Comparison of ENCODE assay signal across 16 cellular contexts in the genomic region with DNA sequence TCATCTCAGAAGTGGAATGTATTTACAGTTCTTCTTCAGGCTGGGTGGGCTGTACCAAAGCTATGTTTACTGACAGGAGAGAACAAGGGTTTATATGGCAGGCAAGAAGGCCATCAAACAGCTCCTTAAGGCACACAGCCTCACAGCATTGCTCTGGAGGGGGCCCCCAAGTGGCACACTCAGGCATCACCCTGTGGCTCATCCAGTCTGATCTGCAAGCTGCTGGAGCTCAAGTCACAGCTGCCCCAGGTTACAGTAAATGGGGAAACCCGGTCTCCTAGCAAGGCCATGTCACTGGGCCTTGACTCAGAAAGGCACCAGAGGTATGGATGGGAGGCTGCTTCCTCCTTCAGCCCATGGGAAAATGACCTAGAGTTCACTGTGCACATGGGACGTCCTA.
DNase-seq lines count a peak whose midpoint lies in the region; ATAC-seq, FAIRE-seq and TF ChIP-seq lines count a peak whose summit lies in the region.
"Had no signal": no experiment of that assay in that cellular context is flagged by ENCODE, and none has a peak within 500 bp of the region (broad histone marks: within the 10 kb centered on the region; RNA-seq: fewer than 3 reads in every experiment).

No MANE protein-coding gene starts in this region.

- no peak overlapping the region for H3K4me2 ChIP-seq in GM12878 (ENCODE audit: control insufficient read depth, insufficient read depth)
- H3K4me2 ChIP-seq in mesendoderm (ENCODE audit: low read length) = no peak overlapping the region

- H2AK5ac ChIP-seq in mesendoderm (ENCODE audit: low read length) = no peak overlapping the region

- peaks cover 61% of the 10 kb centered on the region for H3K4me1 Mint-ChIP-seq in HFFc6 (ENCODE audit: low read depth)
- H3K4me1 Mint-ChIP-seq in endothelial cell (ENCODE audit: unreplicated experiment) = no peaks in the 10 kb centered on the region
- H3K4me1 Mint-ChIP-seq: neural crest cell had no signal

- H3K79me1 ChIP-seq in mesendoderm (ENCODE audit: low read length) = no peaks in the 10 kb centered on the region

- H4K20me1 ChIP-seq in GM12878 (ENCODE audit: control insufficient read depth, insufficient read depth) = no peaks in the 10 kb centered on the region

- no peak overlapping the region for H2AFZ ChIP-seq in GM12878 (ENCODE audit: control insufficient read depth, low read depth, low read length)

- FAIRE-seq in GM12878 (lab: Jason Lieb, UNC) = no peak
- FAIRE-seq: A204.1, HTR-8/SVneo had no signal

- TF ChIP-seq CTCF in HFFc6 (IDR thresholded peaks at IDR 0.05) = peak; percentile 31
- peak; percentile 7 to 37 (median 19); a peak in 1 of 6 replicates for TF ChIP-seq CTCF in GM12878 (IDR thresholded peaks at IDR 0.05 in 2 of 3, conservative IDR thresholded peaks at IDR 0.05 in 1 of 3; ENCODE audit: control insufficient read depth in 2 of 3, extremely low read depth in 1 of 3, insufficient read depth in 1 of 3, low read depth in 3 of 3, low read length in 3 of 3)
- TF ChIP-seq CTCF in endothelial cell (IDR thresholded peaks at IDR 0.05; ENCODE audit: unreplicated experiment) = no peak

- WGBS in GM12878 (ENCODE audit: insufficient coverage, insufficient replicate concordance, low lambda C conversion rate, missing lambda C conversion rate) = 17% methylated on average over 2 of the region's 2 CpGs
- WGBS in mesendoderm (ENCODE audit: extremely low coverage, insufficient coverage, low lambda C conversion rate) = no CpG with 5 or more reads among the region's 2 CpGs

- POLR2A ChIA-PET in GM12878 (lab: Charles Lee) = interaction anchor here (0.5 kb wide), 1 partner anchor 13 kb away, joined by 3 read pairs; no protein-coding TSS in a partner anchor

- no peaks in the 10 kb centered on the region for H3K9me3 ChIP-seq in GM12878 (replicated peaks; ENCODE audit: control insufficient read depth, insufficient read depth, low read length)
- H3K9me3 ChIP-seq: SJCRH30 had no signal

- no peak overlapping the region for H4K8ac ChIP-seq in mesendoderm (ENCODE audit: low read depth, low read length)

- H3K4me1 ChIP-seq in GM12878 (ENCODE audit: control insufficient read depth, insufficient read depth, low read length) = no peaks in the 10 kb centered on the region
- no peaks in the 10 kb centered on the region for H3K4me1 ChIP-seq in mesendoderm (ENCODE audit: control insufficient read depth, low read depth, low read length)

- H2BK15ac ChIP-seq in mesendoderm (replicated peaks; ENCODE audit: low read depth) = no peak overlapping the region

- peaks cover 5% of the 10 kb centered on the region; the same call in 1 of the 2 replicates for H3K36me3 Mint-ChIP-seq in HFFc6 (ENCODE audit: low read depth)
- H3K36me3 Mint-ChIP-seq in endothelial cell (ENCODE audit: low read depth, unreplicated experiment) = no peaks in the 10 kb centered on the region

- RAD21 ChIA-PET in GM12878 (lab: Charles Lee; ENCODE audit: unreplicated experiment) = interaction anchor here (1.4 to 1.5 kb wide), 2 partner anchors 313 to 314 kb away, joined by 4 to 5 read pairs; no protein-coding TSS in a partner anchor

- intact Hi-C loops in GM12878 (cut with micrococcal nuclease; ENCODE audit: unreplicated experiment) = no loop called here

- H3K56ac ChIP-seq in mesendoderm (ENCODE audit: low read length) = no peak overlapping the region

- no peak for TF ChIP-seq EP300 in GM12878 (IDR thresholded peaks at IDR 0.05; ENCODE audit: borderline replicate concordance in 1 of 2, control insufficient read depth in 1 of 2, low read depth in 2 of 2, low read length in 2 of 2)

- H3K23ac ChIP-seq in mesendoderm (ENCODE audit: low read length) = no peak overlapping the region

- CTCF ChIA-PET in GM12878 (lab: Yijun Ruan, JAX) = interaction anchor here (0.8 to 1.5 kb wide), 5 partner anchors 10 to 460 kb away, joined by 3 to 6 read pairs (median 4); no protein-coding TSS in a partner anchor

- H3K79me2 ChIP-seq in GM12878 (ENCODE audit: control insufficient read depth, insufficient read depth, low read length) (no peaks in the 10 kb centered on the region), mesendoderm (ENCODE audit: control insufficient read depth, insufficient read depth, low read length) (no peaks in the 10 kb centered on the region)

- BruUV-seq in GM12878 (replicated peaks; lab: Mats Ljungman, UMichigan) = no TSS peak

- no peaks in the 10 kb centered on the region for H3K36me3 ChIP-seq in GM12878 (ENCODE audit: control insufficient read depth in 2 of 2, insufficient read depth in 2 of 2, low read length in 1 of 2)
- no peaks in the 10 kb centered on the region for H3K36me3 ChIP-seq in mesendoderm (ENCODE audit: control insufficient read depth, insufficient read depth, low read length)
- H3K36me3 ChIP-seq: SJCRH30 had no signal

- H2BK120ac ChIP-seq in mesendoderm (ENCODE audit: low read depth, low read length) = no peak overlapping the region

- no peak overlapping the region for H3K4ac ChIP-seq in mesendoderm (ENCODE audit: low read depth, low read length)

- no peak overlapping the region for H3K4me3 Mint-ChIP-seq in HFFc6
- H3K4me3 Mint-ChIP-seq in endothelial cell (ENCODE audit: unreplicated experiment) = no peak overlapping the region
- H3K4me3 Mint-ChIP-seq: neural crest cell had no signal

- TF ChIP-seq POLR2A in GM12878 (IDR thresholded peaks at IDR 0.05; ENCODE audit: low read depth, low read length) = no peak

- H3K4me3 ChIP-seq in GM12878 (no peak overlapping the region), mesendoderm (ENCODE audit: low read length) (no peak overlapping the region)
- H3K4me3 ChIP-seq: SJCRH30 had no signal

- peak overlapping the region; percentile 80 for H3K27ac Mint-ChIP-seq in HFFc6
- no peak overlapping the region for H3K27ac Mint-ChIP-seq in endothelial cell (ENCODE audit: unreplicated experiment)

- H3K27ac ChIP-seq in GM12878 (ENCODE audit: control insufficient read depth, insufficient read depth) = no peak overlapping the region
- no peak overlapping the region for H3K27ac ChIP-seq in mesendoderm (ENCODE audit: low read depth, low read length)
- H3K27ac ChIP-seq: SJCRH30 had no signal

- no peak overlapping the region for H2BK5ac ChIP-seq in mesendoderm (ENCODE audit: low read length)

- H3K9me3 Mint-ChIP-seq in HFFc6 (no peaks in the 10 kb centered on the region), endothelial cell (ENCODE audit: unreplicated experiment) (no peaks in the 10 kb centered on the region)

- in situ Hi-C loops in GM12878 (cut with MboI) = no loop called here

- SMC1A ChIA-PET in GM12878 (lab: Charles Lee; ENCODE audit: uncharacterized antibody, unreplicated experiment) = interaction anchor here (1.2 kb wide), 1 partner anchor 20 kb away, joined by 5 read pairs; no protein-coding TSS in a partner anchor

- H3K9ac ChIP-seq in GM12878 (ENCODE audit: control insufficient read depth, insufficient read depth, low read length) (no peak overlapping the region), mesendoderm (ENCODE audit: low read length) (no peak overlapping the region)

- H4K5ac ChIP-seq in mesendoderm (ENCODE audit: low read length) = no peak overlapping the region

- peak; percentile 67 for ATAC-seq in GM12878

- H3K27me3 ChIP-seq in GM12878 (replicated peaks in 1 of 2; ENCODE audit: control insufficient read depth in 2 of 2, insufficient read depth in 2 of 2, low read length in 1 of 2) (no peaks in the 10 kb centered on the region), mesendoderm (ENCODE audit: insufficient read depth, low read length, poor library complexity) (no peaks in the 10 kb centered on the region)
- H3K27me3 ChIP-seq: SJCRH30 had no signal

- H3K18ac ChIP-seq in mesendoderm (ENCODE audit: low read length) = no peak overlapping the region

- no peaks in the 10 kb centered on the region; the same call in 1 of the 2 replicates for H3K27me3 Mint-ChIP-seq in HFFc6 (ENCODE audit: insufficient read depth)
- peaks cover 5% of the 10 kb centered on the region for H3K27me3 Mint-ChIP-seq in endothelial cell (ENCODE audit: unreplicated experiment)

- TF ChIP-seq RAD21 in GM12878 (IDR thresholded peaks at IDR 0.05; ENCODE audit: insufficient read depth, low read depth, low read length) = no peak

- DNase-seq in DMS53 (lab: John Stamatoyannopoulos, UW) (peak; percentile 13), DMS53 treated with DMSO at 0.1 percent for 48 hours (lab: John Stamatoyannopoulos, UW; ENCODE audit: unreplicated experiment) (no peak), HFFc6 (no peak), GM12878 (ENCODE audit: low read depth, low spot score) (no peak), mesendoderm (peak; percentile 28), endothelial cell (ENCODE audit: low spot score) (no peak), SHP77 (lab: John Stamatoyannopoulos, UW) (no peak), OCI-M2 (lab: John Stamatoyannopoulos, UW; ENCODE audit: unreplicated experiment) (no peak)
- DNase-seq: effector memory CD4-positive, alpha-beta T cell; head of caudate nucleus; NCI-H1417; NCI-H526 treated with DMSO at 0.1 percent for 48 hours; SJCRH30 had no signal

TF ChIP-seq in GM12878, 131 proteins besides CTCF, POLR2A, EP300 and RAD21 (continues in another document):
- TF ChIP-seq, protein P1, sequence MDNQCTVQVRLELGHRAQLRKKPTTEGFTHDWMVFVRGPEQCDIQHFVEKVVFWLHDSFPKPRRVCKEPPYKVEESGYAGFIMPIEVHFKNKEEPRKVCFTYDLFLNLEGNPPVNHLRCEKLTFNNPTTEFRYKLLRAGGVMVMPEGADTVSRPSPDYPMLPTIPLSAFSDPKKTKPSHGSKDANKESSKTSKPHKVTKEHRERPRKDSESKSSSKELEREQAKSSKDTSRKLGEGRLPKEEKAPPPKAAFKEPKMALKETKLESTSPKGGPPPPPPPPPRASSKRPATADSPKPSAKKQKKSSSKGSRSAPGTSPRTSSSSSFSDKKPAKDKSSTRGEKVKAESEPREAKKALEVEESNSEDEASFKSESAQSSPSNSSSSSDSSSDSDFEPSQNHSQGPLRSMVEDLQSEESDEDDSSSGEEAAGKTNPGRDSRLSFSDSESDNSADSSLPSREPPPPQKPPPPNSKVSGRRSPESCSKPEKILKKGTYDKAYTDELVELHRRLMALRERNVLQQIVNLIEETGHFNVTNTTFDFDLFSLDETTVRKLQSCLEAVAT (IDR thresholded peaks at IDR 0.05) = no peak
- TF ChIP-seq NFXL1 (IDR thresholded peaks at IDR 0.05; ENCODE audit: borderline replicate concordance) = no peak
- TF ChIP-seq MYB (IDR thresholded peaks at IDR 0.05; ENCODE audit: borderline replicate concordance, low read depth, low read length) = no peak
- TF ChIP-seq TBL1XR1 (IDR thresholded peaks at IDR 0.05; ENCODE audit: low read depth, low read length) = no peak
- TF ChIP-seq, protein P2, sequence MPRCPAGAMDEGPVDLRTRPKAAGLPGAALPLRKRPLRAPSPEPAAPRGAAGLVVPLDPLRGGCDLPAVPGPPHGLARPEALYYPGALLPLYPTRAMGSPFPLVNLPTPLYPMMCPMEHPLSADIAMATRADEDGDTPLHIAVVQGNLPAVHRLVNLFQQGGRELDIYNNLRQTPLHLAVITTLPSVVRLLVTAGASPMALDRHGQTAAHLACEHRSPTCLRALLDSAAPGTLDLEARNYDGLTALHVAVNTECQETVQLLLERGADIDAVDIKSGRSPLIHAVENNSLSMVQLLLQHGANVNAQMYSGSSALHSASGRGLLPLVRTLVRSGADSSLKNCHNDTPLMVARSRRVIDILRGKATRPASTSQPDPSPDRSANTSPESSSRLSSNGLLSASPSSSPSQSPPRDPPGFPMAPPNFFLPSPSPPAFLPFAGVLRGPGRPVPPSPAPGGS (IDR thresholded peaks at IDR 0.05; ENCODE audit: borderline replicate concordance, insufficient read depth, low read depth, low read length, poor library complexity, severe bottlenecking) = no peak

Comparison
In these comparisons a context has a peak if more than half of its experiments do, and no peak if none do; other contexts are left out.
1. DNase-seq: peak in DMS53 (single experiment) and mesendoderm (single experiment); none in DMS53 treated with DMSO at 0.1 percent for 48 hours (single experiment), HFFc6 (single experiment), GM12878 (single experiment), endothelial cell (single experiment), SHP77 (0 of 2) and OCI-M2 (single experiment).